ENCODE assay signal across 9 cellular contexts in the genomic region with DNA sequence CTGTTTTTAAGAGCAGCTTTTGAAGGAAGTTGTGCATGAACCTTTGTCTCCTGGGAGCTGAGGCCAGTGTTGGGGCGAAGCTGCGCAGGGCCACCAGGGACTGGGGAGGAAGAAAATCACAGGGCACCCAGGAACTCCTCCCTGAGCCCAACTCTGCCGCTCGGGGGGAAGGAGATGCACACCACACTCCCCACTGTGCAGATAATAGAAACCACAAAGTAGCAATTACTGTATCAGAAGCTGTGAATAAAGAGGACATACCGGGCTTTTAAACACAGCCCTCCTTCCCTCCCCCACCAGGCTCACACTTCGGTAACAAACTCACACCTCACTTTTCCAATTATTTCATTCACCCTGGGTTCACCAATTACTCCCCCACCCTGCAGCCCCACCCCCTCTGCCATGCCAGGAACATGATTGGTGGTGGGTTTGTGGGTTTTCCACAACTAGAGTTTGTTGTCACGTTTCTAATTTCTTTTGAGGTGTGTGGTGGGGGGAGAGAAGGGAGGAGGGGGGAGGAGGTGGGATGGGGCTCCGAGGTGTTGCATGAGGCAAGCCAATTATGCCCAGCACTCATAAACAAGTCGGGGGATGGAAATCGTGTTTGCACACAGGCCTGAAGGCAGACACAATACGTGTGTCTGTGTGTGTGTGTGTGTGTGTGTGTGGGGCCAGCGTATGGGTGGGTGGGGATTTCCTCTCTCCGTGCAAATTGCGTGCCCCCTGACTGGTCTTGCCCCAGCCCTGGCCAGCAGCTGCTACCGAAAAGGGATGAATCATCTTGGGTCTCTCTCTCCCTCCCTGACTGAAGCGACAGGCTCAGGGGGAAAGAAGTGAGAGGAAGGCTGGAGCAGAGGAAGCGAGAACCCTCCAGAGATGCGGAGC.
A peak's percentile ranks its signal among the peaks of the same experiment; 100 is the strongest.
DNase-seq lines count a peak whose midpoint lies in the region; ATAC-seq and TF ChIP-seq lines count a peak whose summit lies in the region.
"Had no signal": no experiment of that assay in that cellular context is flagged by ENCODE, and none has a peak within 500 bp of the region (broad histone marks: within the 10 kb centered on the region; RNA-seq: fewer than 3 reads in every experiment).

No MANE protein-coding gene starts in this region.

- H3K27ac Mint-ChIP-seq in activated CD8-positive, alpha-beta T cell treated with anti-CD3 and anti-CD28 coated beads for 36 hours, result peak overlapping the region; percentile 61

- CTCF ChIA-PET in activated CD8-positive, alpha-beta T cell treated with anti-CD3 and anti-CD28 coated beads for 36 hours (lab: Charles Lee), result no interaction called here

- peak; percentile 80 for ATAC-seq in activated CD8-positive, alpha-beta T cell treated with anti-CD3 and anti-CD28 coated beads for 36 hours
- ATAC-seq in HG03469 (IDR thresholded peaks at IDR 0.05; ENCODE audit: unreplicated experiment), result no peak
- ATAC-seq in HG03025 (IDR thresholded peaks at IDR 0.05; ENCODE audit: low FRiP score, unreplicated experiment), result no peak

- peaks cover 15% of the 10 kb centered on the region for H3K36me3 Mint-ChIP-seq in activated CD8-positive, alpha-beta T cell treated with anti-CD3 and anti-CD28 coated beads for 36 hours (ENCODE audit: low read depth)

- no peak overlapping the region for H3K4me3 Mint-ChIP-seq in activated CD8-positive, alpha-beta T cell treated with anti-CD3 and anti-CD28 coated beads for 36 hours

- POLR2A ChIA-PET in activated CD8-positive, alpha-beta T cell treated with anti-CD3 and anti-CD28 coated beads for 36 hours (lab: Charles Lee), result interaction anchor here (1.3 kb wide), 1 partner anchor 100 kb away, joined by 3 read pairs; no protein-coding TSS in a partner anchor

- H3K4me1 Mint-ChIP-seq in activated CD8-positive, alpha-beta T cell treated with anti-CD3 and anti-CD28 coated beads for 36 hours (ENCODE audit: low read depth), result peaks cover 38% of the 10 kb centered on the region

- H3K27me3 Mint-ChIP-seq in activated CD8-positive, alpha-beta T cell treated with anti-CD3 and anti-CD28 coated beads for 36 hours, result no peaks in the 10 kb centered on the region

- no peak for TF ChIP-seq CTCF in activated CD8-positive, alpha-beta T cell treated with anti-CD3 and anti-CD28 coated beads for 36 hours (IDR thresholded peaks at IDR 0.05)

- DNase-seq in COR-L47 (lab: John Stamatoyannopoulos, UW), result peak; percentile 77
- DNase-seq in Kasumi-1 (lab: John Stamatoyannopoulos, UW), result peak; percentile 78 to 81
- peak; percentile 59 for DNase-seq in activated CD8-positive, alpha-beta T cell treated with anti-CD3 and anti-CD28 coated beads for 36 hours
- peak; percentile 37 to 88 for DNase-seq in lung microvascular endothelial cell (ENCODE audit: low read depth in 2 of 2)
- DNase-seq in NCI-H2081 treated with DMSO at 0.1 percent for 48 hours (lab: John Stamatoyannopoulos, UW), result no peak
- no peak for DNase-seq in medulla oblongata (ENCODE audit: extremely low spot score)
- DNase-seq: NCI-H446 treated with DMSO at 0.1 percent for 48 hours had no signal

- no peaks in the 10 kb centered on the region for H3K9me3 Mint-ChIP-seq in activated CD8-positive, alpha-beta T cell treated with anti-CD3 and anti-CD28 coated beads for 36 hours

- intact Hi-C loops in activated CD8-positive, alpha-beta T cell treated with anti-CD3 and anti-CD28 coated beads for 36 hours (cut with micrococcal nuclease), result no loop called here

Comparison
In these comparisons a context has a peak if more than half of its experiments do, and no peak if none do; other contexts are left out.
1. DNase-seq: peak in COR-L47 (single experiment), Kasumi-1 (2 of 2), activated CD8-positive, alpha-beta T cell treated with anti-CD3 and anti-CD28 coated beads for 36 hours (single experiment) and lung microvascular endothelial cell (2 of 2); none in NCI-H2081 treated with DMSO at 0.1 percent for 48 hours (single experiment) and medulla oblongata (single experiment).